ENCODE assay signal across 8 cellular contexts in the genomic region with DNA sequence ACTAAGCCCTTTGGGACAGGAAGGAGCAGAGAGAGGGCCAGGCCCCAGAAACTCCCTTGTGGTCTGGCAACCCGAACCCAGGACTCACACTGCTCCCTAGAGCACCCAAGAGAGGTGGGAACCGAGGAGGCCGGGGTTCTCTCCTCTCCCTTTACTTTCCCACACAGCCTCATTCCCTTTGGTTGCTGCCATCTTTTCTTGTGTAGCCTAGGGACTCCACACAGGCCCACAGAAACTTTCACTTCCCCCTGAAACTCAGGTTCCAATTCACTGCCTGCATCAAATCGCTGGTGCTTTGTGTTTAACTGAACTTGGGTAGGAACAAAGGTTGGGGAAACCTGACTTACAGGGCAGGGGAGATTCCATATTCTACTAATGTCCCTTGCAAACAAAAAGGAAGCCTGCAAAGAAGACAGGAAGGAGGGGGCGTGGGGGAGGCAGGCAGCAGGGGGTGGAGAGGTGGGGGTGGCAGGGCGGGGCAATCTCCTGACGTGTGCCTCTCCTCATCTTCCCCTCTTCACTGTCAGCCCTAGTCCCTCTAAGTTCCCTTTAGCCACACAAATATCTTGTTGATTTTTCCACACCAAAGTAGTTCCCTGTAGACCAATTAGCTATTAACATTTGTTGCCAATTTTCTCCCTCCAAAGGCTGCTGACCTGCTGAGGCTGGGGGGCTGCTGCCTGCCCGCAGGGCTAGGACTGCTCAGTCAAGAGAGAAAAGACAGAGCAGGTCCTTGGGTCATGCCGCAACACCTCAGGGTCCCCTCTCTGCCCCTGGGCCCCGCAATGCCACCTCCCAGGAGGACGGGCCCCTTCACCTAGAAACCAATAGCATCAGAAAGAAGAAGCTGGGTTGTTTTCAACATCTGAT. TPM values are rescaled to one million over a fixed set of nuclear protein-coding genes. Genes with fewer than 3 reads are reported as not detected.
DNase-seq lines count a peak whose midpoint lies in the region; TF ChIP-seq lines count a peak whose summit lies in the region.

No MANE protein-coding gene starts in this region.

- H3K4me3 ChIP-seq in GM12865 (ENCODE audit: low read depth, low read length) (peak overlapping the region; percentile 25), GM23248 (no peak overlapping the region), Loucy (ENCODE audit: low read length, poor library complexity, severe bottlenecking) (peak overlapping the region; percentile 70), lower leg skin (ENCODE audit: low read depth, poor library complexity, severe bottlenecking) (no peak overlapping the region)

- no peaks in the 10 kb centered on the region; the same call in 1 of the 2 replicates for H4K20me1 ChIP-seq in GM23248 (ENCODE audit: insufficient read depth)
- H4K20me1 ChIP-seq in Loucy (ENCODE audit: insufficient read depth, low read length, poor library complexity, severe bottlenecking) = no peaks in the 10 kb centered on the region

- H2AFZ ChIP-seq in GM23248 (no peak overlapping the region), Loucy (ENCODE audit: low read length) (peak overlapping the region; percentile 66; the same call in 1 of the 2 replicates)

- intact Hi-C loops in lower leg skin (cut with DNase I; ENCODE audit: low total_unique reads) = no loop called here

- no peaks in the 10 kb centered on the region for H3K9me3 ChIP-seq in GM23248 (ENCODE audit: low read depth)
- H3K9me3 ChIP-seq in Loucy (ENCODE audit: insufficient read depth, low read depth, low read length) = no peaks in the 10 kb centered on the region

- peak; percentile 97 for DNase-seq in GM12865 (ENCODE audit: low read depth)
- DNase-seq in GM23248 = peak; percentile 12
- DNase-seq in activated CD8-positive, alpha-beta memory T cell treated with anti-CD3 and anti-CD28 coated beads, Interleukin-2, amount 50 U/mL, for 1 hour (ENCODE audit: extremely low read depth) = peak; percentile 20
- DNase-seq in germinal center (ENCODE audit: low spot score) = peak; percentile 87
- peak; percentile 62 for DNase-seq in stimulated activated CD4-positive, alpha-beta T cell treated with anti-CD3 and anti-CD28 coated beads, Interleukin-4, amount 100 ng/mL, for 1 hour
- DNase-seq in lower leg skin (ENCODE audit: low spot score in 2 of 2) = no peak
- no peak for DNase-seq in middle frontal gyrus (ENCODE audit: extremely low spot score, low spot score)

- H3K4me1 ChIP-seq in GM23248 (ENCODE audit: insufficient read depth) (peaks cover 37% of the 10 kb centered on the region), Loucy (ENCODE audit: insufficient read depth, low read length, poor library complexity, severe bottlenecking) (peaks cover 62% of the 10 kb centered on the region)

- H3F3A ChIP-seq in GM23248 (ENCODE audit: insufficient read depth) = peaks cover 34% of the 10 kb centered on the region
- H3F3A ChIP-seq in Loucy (ENCODE audit: low read depth) = 0 out of 2 replicates have a peak, but pooled peaks cover 3% of the 10 kb centered on the region

- H3K27me3 ChIP-seq in GM23248 (replicated peaks; ENCODE audit: insufficient read depth) = no peaks in the 10 kb centered on the region
- H3K27me3 ChIP-seq in Loucy (ENCODE audit: insufficient read depth, low read length, poor library complexity, severe bottlenecking) = no peaks in the 10 kb centered on the region

- H3K79me2 ChIP-seq in GM23248 (ENCODE audit: insufficient read depth) = peaks cover 91% of the 10 kb centered on the region
- peaks cover 71% of the 10 kb centered on the region for H3K79me2 ChIP-seq in Loucy (ENCODE audit: insufficient read depth, low read length)

- H3K9me2 ChIP-seq in GM23248 (ENCODE audit: insufficient read depth) (no peaks in the 10 kb centered on the region), Loucy (replicated peaks; ENCODE audit: low read depth, low read length) (no peaks in the 10 kb centered on the region)

- H3K4me2 ChIP-seq in GM23248 (ENCODE audit: unreplicated experiment) (no peak overlapping the region), Loucy (ENCODE audit: low read depth, low read length, poor library complexity, severe bottlenecking) (peak overlapping the region; percentile 90)

- H3K36me3 ChIP-seq in GM23248 (ENCODE audit: low read depth) = no peaks in the 10 kb centered on the region
- H3K36me3 ChIP-seq in Loucy (ENCODE audit: insufficient read depth, low read length) = no peaks in the 10 kb centered on the region

- 70 to 72% methylated on average over 10 to 11 of the region's 11 CpGs for WGBS in GM23248 (ENCODE audit: low coverage in 1 of 2, low lambda C conversion rate in 2 of 2, missing lambda C conversion rate in 2 of 2), 2 experiments
- WGBS in lower leg skin, 2 donors = 58 to 70% methylated on average over 11 of the region's 11 CpGs

- in situ Hi-C loops in GM23248 (cut with MboI) = no loop called here

- TF ChIP-seq CTCF in GM12865 (IDR thresholded peaks at IDR 0.05; ENCODE audit: insufficient read depth, low read depth, low read length, missing control alignments) (no peak), Loucy (conservative IDR thresholded peaks at IDR 0.05; ENCODE audit: low read length) (no peak), lower leg skin (IDR thresholded peaks at IDR 0.05) (no peak)

- no peak overlapping the region for H3K27ac ChIP-seq in GM23248

- TF ChIP-seq POLR2A in lower leg skin (IDR thresholded peaks at IDR 0.05) = no peak

- no peak overlapping the region for H3K9ac ChIP-seq in GM23248
- H3K9ac ChIP-seq in Loucy (ENCODE audit: low read depth, low read length, poor library complexity, severe bottlenecking) = peak overlapping the region; percentile 81

RNA-seq across cellular contexts. Expression of a gene that starts 8.0 kb away (rescaled TPM):
- total RNA-seq in GM23248 (2014; rRNA removed; shearing (Covaris generic)) = 28.8 and 32.5 TPM in 2 replicates
- 10.8 and 13.3 TPM in 2 replicates for polyA plus RNA-seq in GM23248 (2016; fragmentation: Nextera tagmentation; extraction: Ambion mirVana)
- total RNA-seq in lower leg skin = 10 to 100 TPM in 1 of 4 donors, 1 to 10 TPM in 3; 7.0 to 12.9 (median 9.5) TPM

RNA-seq across cellular contexts. Expression of a gene that starts 23.5 kb away (rescaled TPM):
- 6.1 and 6.8 TPM in 2 replicates for total RNA-seq in GM23248 (2014; rRNA removed; shearing (Covaris generic))
- polyA plus RNA-seq in GM23248 (2016; fragmentation: Nextera tagmentation; extraction: Ambion mirVana) = 2.2 and 2.6 TPM in 2 replicates
- total RNA-seq in lower leg skin = 10 to 100 TPM; 17.9 to 31.7 (median 23.4) TPM

Comparison
In these comparisons a context has a peak if more than half of its experiments do, and no peak if none do; other contexts are left out.
1. DNase-seq: peak in GM12865 (single experiment), GM23248 (single experiment), activated CD8-positive, alpha-beta memory T cell treated with anti-CD3 and anti-CD28 coated beads, Interleukin-2, amount 50 U/mL, for 1 hour (single experiment), germinal center (single experiment) and stimulated activated CD4-positive, alpha-beta T cell treated with anti-CD3 and anti-CD28 coated beads, Interleukin-4, amount 100 ng/mL, for 1 hour (single experiment); none in lower leg skin (0 of 2) and middle frontal gyrus (single experiment).
2. H3K4me3 ChIP-seq: peak in GM12865 (single experiment) and Loucy (single experiment); none in GM23248 (single experiment) and lower leg skin (single experiment).